ENCODE assay signal across 1 cellular context in genomic region chr11:9693801-9694553, GRCh38.
TF ChIP-seq lines count a peak whose summit lies in the region.

No MANE protein-coding gene starts in this region.

TF ChIP-seq in HepG2, 621 proteins besides CTCF, POLR2A, EP300 and RAD21:
- TF ChIP-seq NFIB (CRISPR knock-in tag; IDR thresholded peaks at IDR 0.05; ENCODE audit: borderline replicate concordance): no peak
- no peak for TF ChIP-seq ONECUT2 (CRISPR knock-in tag; IDR thresholded peaks at IDR 0.05)
- no peak for TF ChIP-seq GTF2F1 (IDR thresholded peaks at IDR 0.05; ENCODE audit: low read length)
- no peak for TF ChIP-seq ZNF737 (CRISPR knock-in tag; IDR thresholded peaks at IDR 0.05; ENCODE audit: borderline replicate concordance)
- no peak for TF ChIP-seq BRD4 (CRISPR knock-in tag; IDR thresholded peaks at IDR 0.05)
- TF ChIP-seq ZNF552 (CRISPR knock-in tag; IDR thresholded peaks at IDR 0.05; ENCODE audit: borderline replicate concordance): no peak
- no peak for TF ChIP-seq NFRKB (IDR thresholded peaks at IDR 0.05)
- TF ChIP-seq ZNF138 (CRISPR knock-in tag; IDR thresholded peaks at IDR 0.05; ENCODE audit: low read depth): no peak
- TF ChIP-seq ZBTB46 (CRISPR knock-in tag; IDR thresholded peaks at IDR 0.05; ENCODE audit: borderline replicate concordance): no peak
- TF ChIP-seq THAP11 (CRISPR knock-in tag; IDR thresholded peaks at IDR 0.05): no peak
- no peak for TF ChIP-seq SALL1 (CRISPR knock-in tag; IDR thresholded peaks at IDR 0.05)
- TF ChIP-seq ZNF556 (CRISPR knock-in tag; IDR thresholded peaks at IDR 0.05; ENCODE audit: borderline replicate concordance): no peak
- no peak for TF ChIP-seq FOXK1 (CRISPR knock-in tag; IDR thresholded peaks at IDR 0.05; ENCODE audit: borderline replicate concordance, low read depth)
- TF ChIP-seq BHLHE40 (IDR thresholded peaks at IDR 0.05; ENCODE audit: low read length): no peak
- no peak for TF ChIP-seq ISX (CRISPR knock-in tag; conservative IDR thresholded peaks at IDR 0.05)
- TF ChIP-seq ZNF292 (CRISPR knock-in tag; IDR thresholded peaks at IDR 0.05; ENCODE audit: borderline replicate concordance, low read depth): no peak
- no peak for TF ChIP-seq CBX5 (CRISPR knock-in tag; IDR thresholded peaks at IDR 0.05; ENCODE audit: borderline replicate concordance)
- TF ChIP-seq RFX1 (IDR thresholded peaks at IDR 0.05): no peak
- TF ChIP-seq ZFP91 (CRISPR knock-in tag; IDR thresholded peaks at IDR 0.05; ENCODE audit: borderline replicate concordance): no peak
